In genomic region chr7:134947831-134948230, GRCh38 we compare ENCODE assay signal across 25 cellular contexts. TPM values are rescaled to one million over a fixed set of nuclear protein-coding genes. Genes with fewer than 3 reads are reported as not detected.
A peak's percentile ranks its signal among the peaks of the same experiment; 100 is the strongest.
DNase-seq lines count a peak whose midpoint lies in the region; ATAC-seq and TF ChIP-seq lines count a peak whose summit lies in the region.
"Had no signal": no experiment of that assay in that cellular context is flagged by ENCODE, and none has a peak within 500 bp of the region (broad histone marks: within the 10 kb centered on the region; RNA-seq: fewer than 3 reads in every experiment).

No MANE protein-coding gene starts in this region.

- no peaks in the 10 kb centered on the region for H4K20me1 ChIP-seq in GM23248 (ENCODE audit: insufficient read depth)

- no peak overlapping the region for H3K9ac ChIP-seq in GM23248

- 97 to 100% methylated on average over 1 of the region's 1 CpG for WGBS in GM23248 (ENCODE audit: low coverage in 1 of 2, low lambda C conversion rate in 2 of 2, missing lambda C conversion rate in 2 of 2), 2 experiments

- no peak for TF ChIP-seq CTCF in chondrocyte (IDR thresholded peaks at IDR 0.05)
- no peak for TF ChIP-seq CTCF in osteocyte (IDR thresholded peaks at IDR 0.05)
- TF ChIP-seq CTCF in RWPE1 (conservative IDR thresholded peaks at IDR 0.05; ENCODE audit: low read depth): no peak

- CTCF ChIA-PET in RWPE1 (lab: Yijun Ruan, JAX): no interaction called here

- peaks cover 36% of the 10 kb centered on the region for H3K4me1 ChIP-seq in GM23248 (ENCODE audit: insufficient read depth)
- H3K4me1 ChIP-seq: SJSA1 had no signal

- H3K36me3 Mint-ChIP-seq in chondrocyte (ENCODE audit: low read depth) (peaks cover 69% of the 10 kb centered on the region), osteocyte (ENCODE audit: unreplicated experiment) (peaks cover 65% of the 10 kb centered on the region)
- H3K36me3 Mint-ChIP-seq: CD14-positive monocyte; CD8-positive, alpha-beta memory T cell had no signal

- H3K27me3 Mint-ChIP-seq in chondrocyte (ENCODE audit: low read depth) (no peaks in the 10 kb centered on the region), osteocyte (ENCODE audit: unreplicated experiment) (no peaks in the 10 kb centered on the region)

- H2AFZ ChIP-seq in GM23248: no peak overlapping the region
- H2AFZ ChIP-seq: PC-9 had no signal

- peaks cover 63% of the 10 kb centered on the region for H3K4me1 Mint-ChIP-seq in chondrocyte (ENCODE audit: low read depth)
- H3K4me1 Mint-ChIP-seq in osteocyte (ENCODE audit: unreplicated experiment): peaks cover 34% of the 10 kb centered on the region

- H3K9me3 Mint-ChIP-seq in chondrocyte (ENCODE audit: low read depth) (no peaks in the 10 kb centered on the region), osteocyte (ENCODE audit: unreplicated experiment) (no peaks in the 10 kb centered on the region)
- H3K9me3 Mint-ChIP-seq: CD8-positive, alpha-beta memory T cell had no signal

- peaks cover 91% of the 10 kb centered on the region for H3K36me3 ChIP-seq in GM23248 (ENCODE audit: low read depth)

- no peaks in the 10 kb centered on the region for H3K27me3 ChIP-seq in GM23248 (replicated peaks; ENCODE audit: insufficient read depth)
- H3K27me3 ChIP-seq: SJSA1 had no signal

- in situ Hi-C loops in GM23248 (cut with MboI): no loop called here

- H3K4me2 ChIP-seq in GM23248 (ENCODE audit: unreplicated experiment): no peak overlapping the region

- H3K27ac ChIP-seq in GM23248 (peak overlapping the region; percentile 77), RWPE1 (no peak overlapping the region)
- H3K27ac ChIP-seq: PC-9, SJSA1 had no signal

- no peaks in the 10 kb centered on the region for H3K9me2 ChIP-seq in GM23248 (ENCODE audit: insufficient read depth)

- H3K4me3 ChIP-seq in GM23248: no peak overlapping the region
- H3K4me3 ChIP-seq: PC-9, SJSA1 had no signal

- H3F3A ChIP-seq in GM23248 (ENCODE audit: insufficient read depth): peaks cover 85% of the 10 kb centered on the region

- no peak overlapping the region for H3K4me3 Mint-ChIP-seq in chondrocyte (ENCODE audit: unreplicated experiment)
- H3K4me3 Mint-ChIP-seq in osteocyte (ENCODE audit: unreplicated experiment): no peak overlapping the region
- H3K4me3 Mint-ChIP-seq: CD14-positive monocyte; CD8-positive, alpha-beta memory T cell had no signal

- no peaks in the 10 kb centered on the region for H3K9me3 ChIP-seq in GM23248 (ENCODE audit: low read depth)
- H3K9me3 ChIP-seq: SJSA1 had no signal

- POLR2A ChIA-PET in RWPE1 (lab: Yijun Ruan, JAX; ENCODE audit: low non-redundant PET): no interaction called here

- peaks cover 52% of the 10 kb centered on the region for H3K79me2 ChIP-seq in GM23248 (ENCODE audit: insufficient read depth)

- ATAC-seq in GM19397 (IDR thresholded peaks at IDR 0.05; ENCODE audit: unreplicated experiment): no peak
- ATAC-seq in HG03175 (IDR thresholded peaks at IDR 0.05; ENCODE audit: unreplicated experiment): no peak
- ATAC-seq: HCT116 had no signal

- DNase-seq in GM23248: no peak
- no peak for DNase-seq in chondrocyte (ENCODE audit: low spot score)
- no peak for DNase-seq in osteocyte (ENCODE audit: extremely low spot score, unreplicated experiment)
- DNase-seq in NCI-H446 (lab: John Stamatoyannopoulos, UW): no peak
- no peak for DNase-seq in RWPE1 (ENCODE audit: low spot score)
- DNase-seq: Calu3; CD8-positive, alpha-beta memory T cell; DMS79 treated with DMSO at 0.1 percent for 48 hours; GF-D8; KBM-7; MV-4-11; NCI-H1105; NCI-H146; NCI-H1930; NCI-H2107; NCI-H524 treated with DMSO at 0.1 percent for 48 hours; NCI-H82; NK-92 treated with Interleukin-12 subunit alpha and Interleukin-12 subunit beta, amount 100 ng/mL, for 24 hours; PC-9; Right ventricle myocardium superior had no signal

- H3K27ac Mint-ChIP-seq in chondrocyte (ENCODE audit: unreplicated experiment) (peak overlapping the region; percentile 91), osteocyte (ENCODE audit: unreplicated experiment) (peak overlapping the region; percentile 66)
- H3K27ac Mint-ChIP-seq: CD14-positive monocyte; CD8-positive, alpha-beta memory T cell had no signal

RNA-seq across cellular contexts. Expression of gene AGBL3, which starts 38.5 kb away (rescaled TPM):
- 2.4 TPM in 2 replicates for total RNA-seq in GM23248 (2014; rRNA removed; shearing (Covaris generic))
- 1.4 and 1.5 TPM in 2 replicates for polyA plus RNA-seq in GM23248 (2016; fragmentation: Nextera tagmentation; extraction: Ambion mirVana)
- total RNA-seq in chondrocyte (0.30 to 0.94 TPM (median 0.69 TPM) in 3 replicates), osteocyte (1.2 and 1.3 TPM in 2 replicates)
